1 cellular context compared by ENCODE assay signal in genomic region chr13:80276371-80277289, GRCh38.
TF ChIP-seq lines count a peak whose summit lies in the region.

No MANE protein-coding gene starts in this region.

TF ChIP-seq in GM12878, 131 proteins besides CTCF, POLR2A, EP300 and RAD21 (continued from another document):
- TF ChIP-seq LARP7 (IDR thresholded peaks at IDR 0.05) (no peak), POU2F2 (IDR thresholded peaks at IDR 0.05; ENCODE audit: borderline replicate concordance, low read depth, low read length) (no peak), RB1 (IDR thresholded peaks at IDR 0.05; ENCODE audit: borderline replicate concordance) (no peak), ESRRA (IDR thresholded peaks at IDR 0.05; ENCODE audit: low read length) (no peak), SUZ12 (IDR thresholded peaks at IDR 0.05; ENCODE audit: unreplicated experiment) (no peak), ZNF217 (IDR thresholded peaks at IDR 0.05) (no peak), MTA2 (IDR thresholded peaks at IDR 0.05; ENCODE audit: low read depth) (0 out of 2 replicates have a peak, but pooled peaks have one; percentile 32), YBX1 (IDR thresholded peaks at IDR 0.05) (no peak), SMAD5 (IDR thresholded peaks at IDR 0.05; ENCODE audit: low read depth) (no peak), YY1 (IDR thresholded peaks at IDR 0.05; ENCODE audit: low read depth, low read length) (peak; percentile 53; the same call in 1 of the 2 replicates), ZNF687 (IDR thresholded peaks at IDR 0.05) (peak; percentile 58; the same call in 1 of the 2 replicates), CBX3 (IDR thresholded peaks at IDR 0.05; ENCODE audit: borderline replicate concordance, low read depth) (no peak), RUNX3 (IDR thresholded peaks at IDR 0.05; ENCODE audit: low read length) (no peak; the same call in 1 of the 2 replicates), KLF5 (IDR thresholded peaks at IDR 0.05; ENCODE audit: partially characterized antibody) (no peak), BACH1 (IDR thresholded peaks at IDR 0.05; ENCODE audit: borderline replicate concordance) (no peak), HDAC2 (IDR thresholded peaks at IDR 0.05) (no peak), IRF4 (IDR thresholded peaks at IDR 0.05; ENCODE audit: low read depth, low read length) (no peak), RELA (IDR thresholded peaks at IDR 0.05; ENCODE audit: borderline replicate concordance, partially characterized antibody) (no peak), CHD1 (IDR thresholded peaks at IDR 0.05; ENCODE audit: low read depth, low read length) (no peak), ZZZ3 (IDR thresholded peaks at IDR 0.05; ENCODE audit: control insufficient read depth, insufficient read length, low read depth) (no peak), KAT2A (conservative IDR thresholded peaks at IDR 0.05; ENCODE audit: control insufficient read depth, low read depth, low read length) (no peak), MXI1 (IDR thresholded peaks at IDR 0.05; ENCODE audit: low read depth, low read length) (no peak), ZNF207 (IDR thresholded peaks at IDR 0.05; ENCODE audit: borderline replicate concordance) (no peak), ZNF592 (IDR thresholded peaks at IDR 0.05) (no peak), SUPT20H (IDR thresholded peaks at IDR 0.05; ENCODE audit: borderline replicate concordance, control insufficient read depth, low read depth, low read length) (no peak), TAF1 (IDR thresholded peaks at IDR 0.05; ENCODE audit: borderline replicate concordance, low read depth, low read length) (no peak), ELK1 (IDR thresholded peaks at IDR 0.05; ENCODE audit: low read depth, low read length) (no peak), POLR2AphosphoS2 (IDR thresholded peaks at IDR 0.05; ENCODE audit: low read depth, low read length) (no peak), CEBPZ (IDR thresholded peaks at IDR 0.05; ENCODE audit: low read depth, low read length) (no peak), ZNF622 (IDR thresholded peaks at IDR 0.05) (no peak), CBFB (IDR thresholded peaks at IDR 0.05; ENCODE audit: low read depth) (no peak), USF2 (IDR thresholded peaks at IDR 0.05; ENCODE audit: borderline replicate concordance, low read depth, low read length) (no peak), MEF2A (IDR thresholded peaks at IDR 0.05; ENCODE audit: insufficient read depth, low read depth, low read length) (no peak), JUNB (IDR thresholded peaks at IDR 0.05) (peak; percentile 58), FOXM1 (IDR thresholded peaks at IDR 0.05; ENCODE audit: low read depth, low read length) (no peak), ZNF24 (IDR thresholded peaks at IDR 0.05) (no peak), BCL11A (IDR thresholded peaks at IDR 0.05; ENCODE audit: low read depth, low read length) (no peak), E2F4 (IDR thresholded peaks at IDR 0.05; ENCODE audit: low read depth, low read length) (no peak), CBX5 (IDR thresholded peaks at IDR 0.05; ENCODE audit: low read depth) (no peak), ATF7 (IDR thresholded peaks at IDR 0.05; ENCODE audit: low read depth) (0 out of 2 replicates have a peak, but pooled peaks have one; percentile 22), IRF5 (IDR thresholded peaks at IDR 0.05; ENCODE audit: borderline replicate concordance) (no peak), MEF2B (IDR thresholded peaks at IDR 0.05; ENCODE audit: partially characterized antibody, poor library complexity, severe bottlenecking) (no peak), NR2C2 (IDR thresholded peaks at IDR 0.05; ENCODE audit: borderline replicate concordance, control insufficient read depth, insufficient read length, low read depth) (no peak), MYC (IDR thresholded peaks at IDR 0.05; ENCODE audit: insufficient read depth, insufficient read length, insufficient replicate concordance, low read length, severe bottlenecking) (no peak), ZBTB11 (CRISPR knock-in tag; IDR thresholded peaks at IDR 0.05) (no peak)
